27 cellular contexts compared by ENCODE assay signal in the genomic region with DNA sequence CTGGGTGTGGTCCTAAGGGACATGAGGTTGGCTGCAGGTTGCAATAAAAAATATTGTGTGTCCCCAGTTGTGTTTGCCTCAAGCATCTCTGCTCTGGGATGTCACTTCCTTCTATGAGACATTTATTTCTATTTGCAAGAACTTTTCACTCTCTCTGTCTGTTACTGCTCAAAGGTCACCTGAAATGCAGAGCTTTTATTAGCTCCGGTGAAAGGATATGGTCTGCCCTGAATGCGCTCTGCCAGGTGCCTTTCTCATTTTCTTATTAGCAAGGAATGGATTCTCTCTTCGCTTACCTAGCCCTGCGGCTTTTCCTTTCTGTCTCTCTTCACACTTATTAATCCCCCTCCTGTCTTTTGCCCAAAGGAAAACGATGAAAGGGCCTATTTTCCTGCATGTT.
"Had no signal": no experiment of that assay in that cellular context is flagged by ENCODE, and none has a peak within 500 bp of the region (broad histone marks: within the 10 kb centered on the region; RNA-seq: fewer than 3 reads in every experiment).

No MANE protein-coding gene starts in this region.

- H3K4me3 ChIP-seq: colonic mucosa, esophagus squamous epithelium, gastrocnemius medialis, heart right ventricle, left lung, lung had no signal

- H3K4me1 ChIP-seq: colonic mucosa, esophagus squamous epithelium, gastrocnemius medialis, left lung had no signal

- H3K27ac ChIP-seq: colonic mucosa, epithelial cell of prostate, esophagus squamous epithelium, gastrocnemius medialis, heart right ventricle, left lung had no signal

- DNase-seq: colonic mucosa; cortex of kidney; effector CD8-positive, alpha-beta T cell; effector memory CD8-positive, alpha-beta T cell; endodermal cell; erythroblast; esophagus squamous epithelium; foreskin fibroblast; foreskin melanocyte; gastrocnemius medialis; glutamatergic neuron; head of caudate nucleus; heart right ventricle; hypothalamus; immature natural killer cell; islet precursor cell; kidney; kidney glomerular epithelial cell; left lung; left ventricle myocardium superior; mammary epithelial cell; mesendoderm; midbrain; naive B cell had no signal

- ATAC-seq: effector memory CD8-positive, alpha-beta T cell; esophagus mucosa; gastrocnemius medialis; heart right ventricle; left lung; left ventricle myocardium superior had no signal

- H3K36me3 ChIP-seq: colonic mucosa, esophagus squamous epithelium, gastrocnemius medialis, heart right ventricle, left lung had no signal

- H3K9me3 ChIP-seq: colonic mucosa, esophagus squamous epithelium, gastrocnemius medialis, heart right ventricle, left lung had no signal

- H3K27me3 ChIP-seq: colonic mucosa, esophagus squamous epithelium, gastrocnemius medialis, heart right ventricle, left lung had no signal
